In genomic region chr14:33899723-33900341, GRCh38 we compare ENCODE assay signal across 1 cellular context.
TF ChIP-seq lines count a peak whose summit lies in the region.

No MANE protein-coding gene starts in this region.

TF ChIP-seq in HepG2, 621 proteins besides CTCF, POLR2A, EP300 and RAD21 (continued from another document and continues in another):
- TF ChIP-seq STAT5B (CRISPR knock-in tag; IDR thresholded peaks at IDR 0.05) (no peak), FOXK2 (IDR thresholded peaks at IDR 0.05) (peak; percentile 95), CREB1 (IDR thresholded peaks at IDR 0.05) (peak; percentile 11; the same call in 1 of the 2 replicates), CREB1 (CRISPR knock-in tag; IDR thresholded peaks at IDR 0.05) (no peak; the same call in 1 of the 2 replicates), ZNF512B (CRISPR knock-in tag; IDR thresholded peaks at IDR 0.05; ENCODE audit: borderline replicate concordance) (peak; percentile 88; the same call in 1 of the 2 replicates), ZNF264 (CRISPR knock-in tag; IDR thresholded peaks at IDR 0.05) (peak; percentile 90), PRMT3 (CRISPR knock-in tag; IDR thresholded peaks at IDR 0.05; ENCODE audit: borderline replicate concordance, low read depth) (no peak), ZNF354B (CRISPR knock-in tag; IDR thresholded peaks at IDR 0.05) (no peak), JDP2 (CRISPR knock-in tag; IDR thresholded peaks at IDR 0.05; ENCODE audit: borderline replicate concordance) (no peak), NCOR1 (IDR thresholded peaks at IDR 0.05; ENCODE audit: borderline replicate concordance, low read length) (peak; percentile 93), SOX6 (IDR thresholded peaks at IDR 0.05) (no peak), SOX6 (CRISPR knock-in tag; IDR thresholded peaks at IDR 0.05) (peak; percentile 84), CBX2 (IDR thresholded peaks at IDR 0.05; ENCODE audit: low read depth, low read length) (no peak), CBX2 (CRISPR knock-in tag; IDR thresholded peaks at IDR 0.05; ENCODE audit: low read depth) (0 out of 2 replicates have a peak, but pooled peaks have one; percentile 50), GTF2F1 (IDR thresholded peaks at IDR 0.05; ENCODE audit: low read length) (no peak), ZNF550 (CRISPR knock-in tag; IDR thresholded peaks at IDR 0.05; ENCODE audit: borderline replicate concordance) (no peak), TRIM22 (IDR thresholded peaks at IDR 0.05) (no peak), MED1 (CRISPR knock-in tag; IDR thresholded peaks at IDR 0.05) (peak; percentile 85), TFAP4 (IDR thresholded peaks at IDR 0.05; ENCODE audit: borderline replicate concordance, low read depth) (peak; percentile 36; the same call in 1 of the 2 replicates), E2F1 (CRISPR knock-in tag; IDR thresholded peaks at IDR 0.05) (peak; percentile 38; the same call in 1 of the 2 replicates), ZNF335 (CRISPR knock-in tag; IDR thresholded peaks at IDR 0.05) (no peak), ZNF446 (CRISPR knock-in tag; IDR thresholded peaks at IDR 0.05) (peak; percentile 6), ZNF317 (CRISPR knock-in tag; IDR thresholded peaks at IDR 0.05) (peak; percentile 94), NRL (CRISPR knock-in tag; IDR thresholded peaks at IDR 0.05; ENCODE audit: borderline replicate concordance) (no peak), SAP130 (CRISPR knock-in tag; IDR thresholded peaks at IDR 0.05; ENCODE audit: low read depth) (peak; percentile 61), TFE3 (CRISPR knock-in tag; IDR thresholded peaks at IDR 0.05) (no peak), GTF3A (CRISPR knock-in tag; conservative IDR thresholded peaks at IDR 0.05) (no peak), REST (IDR thresholded peaks at IDR 0.05; ENCODE audit: borderline replicate concordance in 1 of 2, low read depth in 1 of 2, low read length in 2 of 2) (peak in 1 of 2 experiments; percentile 72; a peak in 1 of 4 replicates), ZNF441 (CRISPR knock-in tag; IDR thresholded peaks at IDR 0.05; ENCODE audit: borderline replicate concordance) (no peak), ZNF143 (CRISPR knock-in tag; IDR thresholded peaks at IDR 0.05) (no peak), ZNF468 (CRISPR knock-in tag; IDR thresholded peaks at IDR 0.05) (no peak), ZNF513 (CRISPR knock-in tag; conservative IDR thresholded peaks at IDR 0.05) (no peak), ZNF850 (CRISPR knock-in tag; conservative IDR thresholded peaks at IDR 0.05) (no peak), ERF (CRISPR knock-in tag; IDR thresholded peaks at IDR 0.05) (peak; percentile 70; the same call in 1 of the 2 replicates)
- TF ChIP-seq, protein P1, sequence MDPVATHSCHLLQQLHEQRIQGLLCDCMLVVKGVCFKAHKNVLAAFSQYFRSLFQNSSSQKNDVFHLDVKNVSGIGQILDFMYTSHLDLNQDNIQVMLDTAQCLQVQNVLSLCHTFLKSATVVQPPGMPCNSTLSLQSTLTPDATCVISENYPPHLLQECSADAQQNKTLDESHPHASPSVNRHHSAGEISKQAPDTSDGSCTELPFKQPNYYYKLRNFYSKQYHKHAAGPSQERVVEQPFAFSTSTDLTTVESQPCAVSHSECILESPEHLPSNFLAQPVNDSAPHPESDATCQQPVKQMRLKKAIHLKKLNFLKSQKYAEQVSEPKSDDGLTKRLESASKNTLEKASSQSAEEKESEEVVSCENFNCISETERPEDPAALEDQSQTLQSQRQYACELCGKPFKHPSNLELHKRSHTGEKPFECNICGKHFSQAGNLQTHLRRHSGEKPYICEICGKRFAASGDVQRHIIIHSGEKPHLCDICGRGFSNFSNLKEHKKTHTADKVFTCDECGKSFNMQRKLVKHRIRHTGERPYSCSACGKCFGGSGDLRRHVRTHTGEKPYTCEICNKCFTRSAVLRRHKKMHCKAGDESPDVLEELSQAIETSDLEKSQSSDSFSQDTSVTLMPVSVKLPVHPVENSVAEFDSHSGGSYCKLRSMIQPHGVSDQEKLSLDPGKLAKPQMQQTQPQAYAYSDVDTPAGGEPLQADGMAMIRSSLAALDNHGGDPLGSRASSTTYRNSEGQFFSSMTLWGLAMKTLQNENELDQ (CRISPR knock-in tag; IDR thresholded peaks at IDR 0.05; ENCODE audit: borderline replicate concordance), result no peak
- TF ChIP-seq, protein P2, sequence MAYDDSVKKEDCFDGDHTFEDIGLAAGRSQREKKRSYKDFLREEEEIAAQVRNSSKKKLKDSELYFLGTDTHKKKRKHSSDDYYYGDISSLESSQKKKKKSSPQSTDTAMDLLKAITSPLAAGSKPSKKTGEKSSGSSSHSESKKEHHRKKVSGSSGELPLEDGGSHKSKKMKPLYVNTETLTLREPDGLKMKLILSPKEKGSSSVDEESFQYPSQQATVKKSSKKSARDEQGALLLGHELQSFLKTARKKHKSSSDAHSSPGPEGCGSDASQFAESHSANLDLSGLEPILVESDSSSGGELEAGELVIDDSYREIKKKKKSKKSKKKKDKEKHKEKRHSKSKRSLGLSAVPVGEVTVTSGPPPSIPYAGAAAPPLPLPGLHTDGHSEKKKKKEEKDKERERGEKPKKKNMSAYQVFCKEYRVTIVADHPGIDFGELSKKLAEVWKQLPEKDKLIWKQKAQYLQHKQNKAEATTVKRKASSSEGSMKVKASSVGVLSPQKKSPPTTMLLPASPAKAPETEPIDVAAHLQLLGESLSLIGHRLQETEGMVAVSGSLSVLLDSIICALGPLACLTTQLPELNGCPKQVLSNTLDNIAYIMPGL (CRISPR knock-in tag; IDR thresholded peaks at IDR 0.05; ENCODE audit: borderline replicate concordance in 1 of 2, low read depth in 1 of 2), result peak in 1 of 2 experiments; percentile 70; a peak in 2 of 4 replicates
- TF ChIP-seq, protein P3, sequence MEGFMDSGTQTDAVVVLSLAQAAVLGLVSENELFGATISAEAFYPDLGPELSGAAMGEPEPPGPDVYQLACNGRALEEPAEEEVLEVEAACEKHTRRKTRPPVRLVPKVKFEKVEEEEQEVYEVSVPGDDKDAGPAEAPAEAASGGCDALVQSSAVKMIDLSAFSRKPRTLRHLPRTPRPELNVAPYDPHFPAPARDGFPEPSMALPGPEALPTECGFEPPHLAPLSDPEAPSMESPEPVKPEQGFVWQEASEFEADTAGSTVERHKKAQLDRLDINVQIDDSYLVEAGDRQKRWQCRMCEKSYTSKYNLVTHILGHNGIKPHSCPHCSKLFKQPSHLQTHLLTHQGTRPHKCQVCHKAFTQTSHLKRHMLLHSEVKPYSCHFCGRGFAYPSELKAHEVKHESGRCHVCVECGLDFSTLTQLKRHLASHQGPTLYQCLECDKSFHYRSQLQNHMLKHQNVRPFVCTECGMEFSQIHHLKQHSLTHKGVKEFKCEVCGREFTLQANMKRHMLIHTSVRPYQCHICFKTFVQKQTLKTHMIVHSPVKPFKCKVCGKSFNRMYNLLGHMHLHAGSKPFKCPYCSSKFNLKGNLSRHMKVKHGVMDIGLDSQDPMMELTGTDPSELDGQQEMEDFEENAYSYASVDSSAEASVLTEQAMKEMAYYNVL (CRISPR knock-in tag; IDR thresholded peaks at IDR 0.05; ENCODE audit: borderline replicate concordance), result peak; percentile 74; the same call in 1 of the 2 replicates
